24 cellular contexts compared by ENCODE assay signal in genomic region chr6:84166395-84166794, GRCh38.
DNase-seq lines count a peak whose midpoint lies in the region; ATAC-seq lines count a peak whose summit lies in the region.
"Had no signal": no experiment of that assay in that cellular context is flagged by ENCODE, and none has a peak within 500 bp of the region (broad histone marks: within the 10 kb centered on the region; RNA-seq: fewer than 3 reads in every experiment).

No MANE protein-coding gene starts in this region.

- peak; percentile 17 for ATAC-seq in left lobe of liver
- ATAC-seq in GM21423 (IDR thresholded peaks at IDR 0.05; ENCODE audit: unreplicated experiment), result no peak
- no peak for ATAC-seq in GM18873 (IDR thresholded peaks at IDR 0.05; ENCODE audit: low FRiP score, unreplicated experiment)
- no peak for ATAC-seq in HG03565 (IDR thresholded peaks at IDR 0.05; ENCODE audit: unreplicated experiment)
- ATAC-seq: activated naive CD8-positive, alpha-beta T cell treated with anti-CD3 and anti-CD28 coated beads, Interleukin-2, amount 50 U/mL, for 24 hours; gastrocnemius medialis; left ventricle myocardium superior; stimulated activated naive CD8-positive, alpha-beta T cell treated with anti-CD3 and anti-CD28 coated beads, Interleukin-15, Interleukin-2, amounts not matched to agents 100 U/mL and 50 U/mL, for 24 hours had no signal

- peak; percentile 2 for DNase-seq in DMS53 treated with DMSO at 0.1 percent for 48 hours (lab: John Stamatoyannopoulos, UW; ENCODE audit: unreplicated experiment)
- DNase-seq in NCI-H1694 (lab: John Stamatoyannopoulos, UW), result peak; percentile 14
- peak; percentile 28 for DNase-seq in NCI-H345 treated with DMSO at 0.1 percent for 48 hours (lab: John Stamatoyannopoulos, UW; ENCODE audit: unreplicated experiment)
- no peak for DNase-seq in left lobe of liver (ENCODE audit: low spot score)
- DNase-seq: activated CD4-positive, alpha-beta T cell treated with anti-CD3 and anti-CD28 coated beads for 48 hours; activated gamma-delta T cell; activated naive CD8-positive, alpha-beta T cell treated with anti-CD3 and anti-CD28 coated beads, Interleukin-2, amount 50 U/mL, for 24 hours; activated T-cell treated with anti-CD3 and anti-CD28 coated beads, Interleukin-2, amount 50 U/mL, for 24 hours; Calu3; central memory CD4-positive, alpha-beta T cell; gastrocnemius medialis; GOT3; hippocampal formation; immature natural killer cell; IMR-90; left ventricle myocardium superior; NCI-H2227 treated with DMSO at 0.1 percent for 48 hours; Right ventricle myocardium superior; stimulated activated naive CD8-positive, alpha-beta T cell treated with anti-CD3 and anti-CD28 coated beads, Interleukin-15, Interleukin-2, amounts not matched to agents 100 U/mL and 50 U/mL, for 24 hours; testis; uterus had no signal
